In the genomic region with DNA sequence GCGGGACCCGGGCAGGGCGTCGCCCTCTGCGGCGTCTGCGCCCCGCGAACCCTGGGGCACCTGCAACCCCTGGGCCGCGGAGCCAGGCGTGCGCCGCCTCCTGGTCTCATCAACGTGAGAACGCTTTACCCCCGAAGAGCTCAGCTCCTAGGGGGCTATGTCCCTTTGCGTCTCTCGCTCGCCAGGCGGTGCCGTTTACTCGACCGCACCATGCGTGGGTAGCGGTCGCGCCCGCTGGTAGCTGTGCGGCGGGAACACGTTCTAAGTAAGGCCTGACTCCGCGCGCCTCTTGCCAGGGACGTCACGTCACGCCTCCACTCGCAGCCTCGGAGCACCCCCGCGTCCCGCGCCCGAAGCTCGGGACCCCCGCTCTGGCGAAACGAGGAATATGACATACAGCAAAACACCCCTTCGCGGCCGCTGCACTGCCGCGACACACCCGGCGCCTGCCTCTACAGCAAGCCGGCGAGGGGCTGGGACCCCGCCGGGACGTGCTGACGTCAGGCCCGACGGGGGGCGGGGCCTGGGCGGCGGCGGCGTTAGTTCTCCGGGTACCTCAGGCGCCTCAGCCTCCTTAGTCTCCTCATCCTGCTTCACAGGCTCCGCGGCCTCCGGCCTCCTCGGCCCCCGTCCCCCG, we compare ENCODE assay signal across 1 cellular context.
TF ChIP-seq lines count a peak whose summit lies in the region.

A gene with protein sequence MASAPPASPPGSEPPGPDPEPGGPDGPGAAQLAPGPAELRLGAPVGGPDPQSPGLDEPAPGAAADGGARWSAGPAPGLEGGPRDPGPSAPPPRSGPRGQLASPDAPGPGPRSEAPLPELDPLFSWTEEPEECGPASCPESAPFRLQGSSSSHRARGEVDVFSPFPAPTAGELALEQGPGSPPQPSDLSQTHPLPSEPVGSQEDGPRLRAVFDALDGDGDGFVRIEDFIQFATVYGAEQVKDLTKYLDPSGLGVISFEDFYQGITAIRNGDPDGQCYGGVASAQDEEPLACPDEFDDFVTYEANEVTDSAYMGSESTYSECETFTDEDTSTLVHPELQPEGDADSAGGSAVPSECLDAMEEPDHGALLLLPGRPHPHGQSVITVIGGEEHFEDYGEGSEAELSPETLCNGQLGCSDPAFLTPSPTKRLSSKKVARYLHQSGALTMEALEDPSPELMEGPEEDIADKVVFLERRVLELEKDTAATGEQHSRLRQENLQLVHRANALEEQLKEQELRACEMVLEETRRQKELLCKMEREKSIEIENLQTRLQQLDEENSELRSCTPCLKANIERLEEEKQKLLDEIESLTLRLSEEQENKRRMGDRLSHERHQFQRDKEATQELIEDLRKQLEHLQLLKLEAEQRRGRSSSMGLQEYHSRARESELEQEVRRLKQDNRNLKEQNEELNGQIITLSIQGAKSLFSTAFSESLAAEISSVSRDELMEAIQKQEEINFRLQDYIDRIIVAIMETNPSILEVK (plus strand): TSS at position 568 of the 637 bp plus-strand sequence. CDS start 358 bp downstream, outside the sequence.

TF ChIP-seq in H1, 55 proteins besides CTCF, POLR2A, EP300 and RAD21:
- no peak for TF ChIP-seq SP4 (IDR thresholded peaks at IDR 0.05; ENCODE audit: low read length)
- TF ChIP-seq, protein P1, sequence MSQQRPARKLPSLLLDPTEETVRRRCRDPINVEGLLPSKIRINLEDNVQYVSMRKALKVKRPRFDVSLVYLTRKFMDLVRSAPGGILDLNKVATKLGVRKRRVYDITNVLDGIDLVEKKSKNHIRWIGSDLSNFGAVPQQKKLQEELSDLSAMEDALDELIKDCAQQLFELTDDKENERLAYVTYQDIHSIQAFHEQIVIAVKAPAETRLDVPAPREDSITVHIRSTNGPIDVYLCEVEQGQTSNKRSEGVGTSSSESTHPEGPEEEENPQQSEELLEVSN (IDR thresholded peaks at IDR 0.05): peak; percentile 37
- TF ChIP-seq CTBP2 (IDR thresholded peaks at IDR 0.05; ENCODE audit: borderline replicate concordance, insufficient read depth, insufficient read length, low read length): no peak
- no peak; a peak in 1 of 4 replicates for TF ChIP-seq HDAC2 (IDR thresholded peaks at IDR 0.05; ENCODE audit: borderline replicate concordance in 1 of 2, low read depth in 2 of 2, low read length in 2 of 2)
- TF ChIP-seq TAF7 (optimal IDR thresholded peaks at IDR 0.05; ENCODE audit: borderline replicate concordance, low read depth, low read length): no peak
- no peak for TF ChIP-seq RFX5 (IDR thresholded peaks at IDR 0.05; ENCODE audit: borderline replicate concordance, low read depth, low read length)
- TF ChIP-seq, protein P2, sequence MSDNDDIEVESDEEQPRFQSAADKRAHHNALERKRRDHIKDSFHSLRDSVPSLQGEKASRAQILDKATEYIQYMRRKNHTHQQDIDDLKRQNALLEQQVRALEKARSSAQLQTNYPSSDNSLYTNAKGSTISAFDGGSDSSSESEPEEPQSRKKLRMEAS (IDR thresholded peaks at IDR 0.05): peak; percentile 19; the same call in 1 of the 2 replicates
- TF ChIP-seq ASH2L (IDR thresholded peaks at IDR 0.05; ENCODE audit: low read length): peak; percentile 83
- peak; percentile 96 for TF ChIP-seq KDM4A (IDR thresholded peaks at IDR 0.05; ENCODE audit: low read depth, low read length, severe bottlenecking)
- TF ChIP-seq CREB1 (IDR thresholded peaks at IDR 0.05): peak; percentile 88
- TF ChIP-seq RNF2 (IDR thresholded peaks at IDR 0.05; ENCODE audit: borderline replicate concordance, low read depth, low read length, missing control alignments, poor library complexity, severe bottlenecking): no peak
- TF ChIP-seq JUN (IDR thresholded peaks at IDR 0.05; ENCODE audit: low read depth, low read length): no peak
- 0 out of 2 replicates have a peak, but pooled peaks have one; percentile 64 for TF ChIP-seq TAF1 (IDR thresholded peaks at IDR 0.05; ENCODE audit: low read depth, low read length)
- TF ChIP-seq SAP30 (IDR thresholded peaks at IDR 0.05; ENCODE audit: insufficient read depth, insufficient replicate concordance, low read length): no peak
- peak; percentile 69 for TF ChIP-seq EZH2 (IDR thresholded peaks at IDR 0.05; ENCODE audit: low read depth, low read length, severe bottlenecking)
- TF ChIP-seq SUZ12 (IDR thresholded peaks at IDR 0.05; ENCODE audit: low read length): peak; percentile 73
